8 cellular contexts compared by ENCODE assay signal in the genomic region with DNA sequence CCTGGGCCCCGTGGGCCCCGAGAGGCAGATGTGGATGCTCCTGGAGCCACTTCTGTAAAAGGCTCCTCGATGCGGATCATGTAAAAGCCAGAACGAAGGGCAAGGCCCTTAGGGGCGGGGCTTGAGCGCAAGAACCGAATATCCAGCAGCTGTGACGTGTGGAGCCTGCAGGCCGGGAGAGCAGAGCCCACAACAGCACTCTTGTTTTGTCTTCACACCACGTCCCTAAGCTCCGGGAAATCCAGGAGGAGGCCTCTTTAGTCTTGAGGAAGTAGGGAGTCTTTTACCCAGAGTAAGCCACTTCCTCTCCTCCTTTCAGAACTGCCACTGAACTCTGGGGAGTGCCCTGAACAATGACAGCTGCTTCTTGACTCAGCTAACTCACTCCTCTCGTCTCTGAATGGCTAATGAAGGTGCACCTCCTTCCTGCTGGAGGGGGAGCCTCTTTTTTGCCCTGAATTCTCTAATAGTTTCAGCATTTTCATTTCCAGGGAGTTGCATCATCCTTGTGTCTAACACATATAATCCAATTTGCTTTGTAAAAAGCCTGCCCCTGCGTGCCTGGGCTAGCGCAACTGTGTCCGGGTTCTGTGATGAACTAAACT. TPM values are rescaled to one million over a fixed set of nuclear protein-coding genes. Genes with fewer than 3 reads are reported as not detected.
DNase-seq lines count a peak whose midpoint lies in the region; ATAC-seq and TF ChIP-seq lines count a peak whose summit lies in the region.

No MANE protein-coding gene starts in this region.

- no peak for TF ChIP-seq POLR2A in ovary (IDR thresholded peaks at IDR 0.05)

- H3K36me3 ChIP-seq in ovary = no peaks in the 10 kb centered on the region

- H3K9me3 Mint-ChIP-seq in activated CD4-positive, alpha-beta T cell treated with anti-CD3 and anti-CD28 coated beads for 36 hours (ENCODE audit: low read depth) = no peaks in the 10 kb centered on the region
- H3K9me3 Mint-ChIP-seq in activated T-helper 2 cell treated with anti-CD3 and anti-CD28 coated beads, Interferon-gamma antibody, Interleukin-2, Interleukin-4, amounts not matched to agents 10 μg/mL and 5 μg/mL and 100 μg/mL, durations not matched to agents 14 hours and 24 hours and 36 hours = no peaks in the 10 kb centered on the region

- H3K9me3 ChIP-seq in ovary = no peaks in the 10 kb centered on the region

- CTCF ChIA-PET in activated CD4-positive, alpha-beta T cell treated with anti-CD3 and anti-CD28 coated beads for 36 hours (lab: Charles Lee) = interaction anchor here (1.1 to 3.5 kb wide), 4 partner anchors 18 to 296 kb away, joined by 4 to 12 read pairs (median 4); no protein-coding TSS in a partner anchor

- 10 to 16% (median 13%) methylated on average over 16 of the region's 16 CpGs for WGBS in ovary, 3 donors

- TF ChIP-seq CTCF in ovary (IDR thresholded peaks at IDR 0.05) = no peak

- peak overlapping the region; percentile 48 for H3K4me3 Mint-ChIP-seq in activated CD4-positive, alpha-beta T cell treated with anti-CD3 and anti-CD28 coated beads for 36 hours
- H3K4me3 Mint-ChIP-seq in activated T-helper 2 cell treated with anti-CD3 and anti-CD28 coated beads, Interferon-gamma antibody, Interleukin-2, Interleukin-4, amounts not matched to agents 10 μg/mL and 5 μg/mL and 100 μg/mL, durations not matched to agents 14 hours and 24 hours and 36 hours (ENCODE audit: low read depth) = peak overlapping the region; percentile 55

- intact Hi-C loops in activated CD4-positive, alpha-beta T cell treated with anti-CD3 and anti-CD28 coated beads for 36 hours (cut with DNase I, micrococcal nuclease) = loop anchor here in 1 of 2 experiments (1.0 kb wide), 1 partner anchor 12 kb away; a partner anchor contains a TSS
- intact Hi-C loops in activated T-helper 2 cell treated with anti-CD3 and anti-CD28 coated beads, Interferon-gamma antibody, Interleukin-2, Interleukin-4, amounts not matched to agents 10 μg/mL and 5 μg/mL and 100 μg/mL, durations not matched to agents 14 hours and 24 hours and 36 hours (cut with micrococcal nuclease) = no loop called here
- intact Hi-C loops in ovary (cut with DNase I) = no loop called here

- no peaks in the 10 kb centered on the region for H3K27me3 Mint-ChIP-seq in activated CD4-positive, alpha-beta T cell treated with anti-CD3 and anti-CD28 coated beads for 36 hours
- no peaks in the 10 kb centered on the region for H3K27me3 Mint-ChIP-seq in activated T-helper 2 cell treated with anti-CD3 and anti-CD28 coated beads, Interferon-gamma antibody, Interleukin-2, Interleukin-4, amounts not matched to agents 10 μg/mL and 5 μg/mL and 100 μg/mL, durations not matched to agents 14 hours and 24 hours and 36 hours (ENCODE audit: low read depth)

- H3K4me1 Mint-ChIP-seq in activated CD4-positive, alpha-beta T cell treated with anti-CD3 and anti-CD28 coated beads for 36 hours = peaks cover 16% of the 10 kb centered on the region
- H3K4me1 Mint-ChIP-seq in activated T-helper 2 cell treated with anti-CD3 and anti-CD28 coated beads, Interferon-gamma antibody, Interleukin-2, Interleukin-4, amounts not matched to agents 10 μg/mL and 5 μg/mL and 100 μg/mL, durations not matched to agents 14 hours and 24 hours and 36 hours (ENCODE audit: low read depth) = peaks cover 21% of the 10 kb centered on the region

- H3K4me3 ChIP-seq in ovary = no peak overlapping the region

- peak; percentile 76 for DNase-seq in activated CD4-positive, alpha-beta T cell treated with anti-CD3 and anti-CD28 coated beads for 36 hours
- DNase-seq in activated CD4-positive, alpha-beta T cell treated with anti-CD3 and anti-CD28 coated beads for 1 hour = no peak
- DNase-seq in NCI-H226 = peak; percentile 51
- DNase-seq in activated T-helper 2 cell treated with anti-CD3 and anti-CD28 coated beads, Interferon-gamma antibody, Interleukin-2, Interleukin-4, amounts not matched to agents 10 μg/mL and 5 μg/mL and 100 μg/mL, durations not matched to agents 14 hours and 24 hours and 36 hours (ENCODE audit: low spot score) = peak; percentile 38
- DNase-seq in germinal center (ENCODE audit: low spot score) = peak; percentile 43
- peak; percentile 80 to 91 (median 84) for DNase-seq in ovary
- no peak for DNase-seq in islet precursor cell

- peak; percentile 99 for ATAC-seq in activated CD4-positive, alpha-beta T cell treated with anti-CD3 and anti-CD28 coated beads for 36 hours
- ATAC-seq in HG03378 (IDR thresholded peaks at IDR 0.05; ENCODE audit: unreplicated experiment) = no peak

- H3K27ac Mint-ChIP-seq in activated CD4-positive, alpha-beta T cell treated with anti-CD3 and anti-CD28 coated beads for 36 hours = peak overlapping the region; percentile 91
- peak overlapping the region; percentile 75 for H3K27ac Mint-ChIP-seq in activated T-helper 2 cell treated with anti-CD3 and anti-CD28 coated beads, Interferon-gamma antibody, Interleukin-2, Interleukin-4, amounts not matched to agents 10 μg/mL and 5 μg/mL and 100 μg/mL, durations not matched to agents 14 hours and 24 hours and 36 hours

- peak overlapping the region; percentile 76 to 79 for H3K27ac ChIP-seq in ovary

- no peaks in the 10 kb centered on the region for H3K27me3 ChIP-seq in ovary

- POLR2A ChIA-PET in activated CD4-positive, alpha-beta T cell treated with anti-CD3 and anti-CD28 coated beads for 36 hours (lab: Charles Lee) = interaction anchor here (0.6 to 1.8 kb wide), 5 partner anchors 20 to 295 kb away, joined by 3 to 7 read pairs (median 5); a partner anchor contains a TSS

- peaks cover 7% of the 10 kb centered on the region for H3K4me1 ChIP-seq in ovary (ENCODE audit: insufficient read depth)

- peaks cover 48% of the 10 kb centered on the region for H3K36me3 Mint-ChIP-seq in activated CD4-positive, alpha-beta T cell treated with anti-CD3 and anti-CD28 coated beads for 36 hours (ENCODE audit: low read depth)
- peaks cover 66% of the 10 kb centered on the region for H3K36me3 Mint-ChIP-seq in activated T-helper 2 cell treated with anti-CD3 and anti-CD28 coated beads, Interferon-gamma antibody, Interleukin-2, Interleukin-4, amounts not matched to agents 10 μg/mL and 5 μg/mL and 100 μg/mL, durations not matched to agents 14 hours and 24 hours and 36 hours (ENCODE audit: low read depth)

- no peak for TF ChIP-seq EP300 in ovary (IDR thresholded peaks at IDR 0.05)

RNA-seq across cellular contexts. Expression of a gene that starts 12.5 kb away (rescaled TPM):
- total RNA-seq in activated CD4-positive, alpha-beta T cell treated with anti-CD3 and anti-CD28 coated beads for 36 hours = 10 to 100 TPM; 24.4 to 25.1 TPM
- 39.3 and 42.2 TPM in 2 replicates for total RNA-seq in activated T-helper 2 cell treated with anti-CD3 and anti-CD28 coated beads, Interferon-gamma antibody, Interleukin-2, Interleukin-4, amounts not matched to agents 10 μg/mL and 5 μg/mL and 100 μg/mL, durations not matched to agents 14 hours and 24 hours and 36 hours
- total RNA-seq in ovary = 10 to 100 TPM in 6 of 7 donors, 1 to 10 TPM in 1; 8.9 to 32.1 (median 25.6) TPM
- polyA plus RNA-seq in ovary = 10 to 100 TPM; 14.8 to 20.7 TPM

RNA-seq across cellular contexts. Expression of a gene that starts 23.1 kb away (rescaled TPM):
- under 1 TPM; 0.11 TPM for total RNA-seq in activated CD4-positive, alpha-beta T cell treated with anti-CD3 and anti-CD28 coated beads for 36 hours
- 0.11 and 0.62 TPM in 2 replicates for total RNA-seq in activated T-helper 2 cell treated with anti-CD3 and anti-CD28 coated beads, Interferon-gamma antibody, Interleukin-2, Interleukin-4, amounts not matched to agents 10 μg/mL and 5 μg/mL and 100 μg/mL, durations not matched to agents 14 hours and 24 hours and 36 hours
- total RNA-seq in ovary = 1 to 10 TPM; 1.7 to 6.2 (median 2.6) TPM
- 1 to 10 TPM in 1 of 2 donors, under 1 TPM in 1; 0.08 to 4.4 TPM for polyA plus RNA-seq in ovary

Comparison
In these comparisons a context has a peak if more than half of its experiments do, and no peak if none do; other contexts are left out.
1. DNase-seq: peak in activated CD4-positive, alpha-beta T cell treated with anti-CD3 and anti-CD28 coated beads for 36 hours (single experiment), NCI-H226 (single experiment), activated T-helper 2 cell treated with anti-CD3 and anti-CD28 coated beads, Interferon-gamma antibody, Interleukin-2, Interleukin-4, amounts not matched to agents 10 μg/mL and 5 μg/mL and 100 μg/mL, durations not matched to agents 14 hours and 24 hours and 36 hours (single experiment), germinal center (single experiment) and ovary (5 of 5); none in activated CD4-positive, alpha-beta T cell treated with anti-CD3 and anti-CD28 coated beads for 1 hour (single experiment) and islet precursor cell (single experiment).